ENCODE assay signal across 24 cellular contexts in the genomic region with DNA sequence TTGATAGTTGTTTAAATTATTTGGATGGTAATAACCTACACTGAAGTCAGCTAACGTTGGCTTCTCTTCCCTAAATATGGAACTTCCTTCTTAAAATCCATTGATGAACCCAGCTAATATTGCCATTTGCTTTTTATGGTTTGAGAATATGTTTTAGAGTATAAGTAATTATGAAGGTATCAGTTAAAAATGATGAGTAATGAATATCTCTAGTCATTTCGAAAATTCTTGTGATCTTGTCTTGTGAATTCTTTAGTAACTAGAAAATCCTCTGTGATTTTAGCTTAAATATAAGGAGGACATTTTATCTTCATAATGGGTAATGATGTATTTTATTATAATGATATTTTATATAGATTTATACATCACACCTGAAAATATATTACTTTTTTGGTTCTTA. TPM values are rescaled to one million over a fixed set of nuclear protein-coding genes. Genes with fewer than 3 reads are reported as not detected.
"Had no signal": no experiment of that assay in that cellular context is flagged by ENCODE, and none has a peak within 500 bp of the region (broad histone marks: within the 10 kb centered on the region; RNA-seq: fewer than 3 reads in every experiment).

No MANE protein-coding gene starts in this region.

- H3K9me3 ChIP-seq: left lung, lower lobe of right lung, neutrophil, sigmoid colon, spleen, tibial nerve, uterus had no signal

- H3K4me3 ChIP-seq: left lung, lower lobe of right lung, sigmoid colon, spleen, tibial nerve, uterus had no signal

- H3K27me3 ChIP-seq: left lung, neutrophil, sigmoid colon, spleen, tibial nerve, uterus had no signal

- H3K27ac ChIP-seq: left lung, lower lobe of right lung, neutrophil, sigmoid colon, spleen, tibial nerve, uterus had no signal

- H3K36me3 ChIP-seq: left lung, lower lobe of right lung, neutrophil, sigmoid colon, spleen, tibial nerve, uterus had no signal

- FAIRE-seq: keratinocyte, small intestine had no signal

- H3K4me1 ChIP-seq: spleen, tibial nerve, uterus had no signal

- DNase-seq: hippocampal formation; left colon; left lung; lower lobe of right lung; mammary epithelial cell; mesenchymal stem cell; naive thymus-derived CD8-positive, alpha-beta T cell; occipital lobe; retina; right cardiac atrium; sigmoid colon; small intestine; spleen; stimulated activated CD4-positive, alpha-beta T cell treated with anti-CD3 and anti-CD28 coated beads, Interleukin-2, amount 100 ng/mL, for 48 hours; stimulated activated CD4-positive, alpha-beta T cell treated with anti-CD3 and anti-CD28 coated beads, Interleukin-4, amount 100 ng/mL, for 4 hours; stimulated activated CD8-positive, alpha-beta memory T cell treated with anti-CD3 and anti-CD28 coated beads, Interleukin-4, amount 100 ng/mL, for 48 hours; stimulated activated naive CD4-positive, alpha-beta T cell treated with Interleukin-2 at 50 U/mL for 16 hours; stimulated activated naive CD8-positive, alpha-beta T cell treated with anti-CD3 and anti-CD28 coated beads, Interleukin-15, amount 100 ng/mL, for 72 hours; substantia nigra; uterus had no signal

- ATAC-seq: left colon; left lung; lower lobe of right lung; naive thymus-derived CD8-positive, alpha-beta T cell; right cardiac atrium; stimulated activated memory B cell treated with anti-CD40 and anti-IgM and Interleukin-4, amounts not matched to agents 10 μg/mL and 1 μg/mL and 100 μg/mL, for 72 hours; stimulated activated naive CD8-positive, alpha-beta T cell treated with anti-CD3 and anti-CD28 coated beads, Interleukin-15, amount 100 ng/mL, for 72 hours had no signal

RNA-seq across cellular contexts. Expression of a gene that starts 50.5 kb away (rescaled TPM):
- total RNA-seq: naive thymus-derived CD8-positive, alpha-beta T cell had no signal
- polyA plus RNA-seq: naive thymus-derived CD8-positive, alpha-beta T cell had no signal
